ENCODE assay signal across 8 cellular contexts in genomic region chr1:239429163-239429562, GRCh38. TPM values are rescaled to one million over a fixed set of nuclear protein-coding genes. Genes with fewer than 3 reads are reported as not detected.
"Had no signal": no experiment of that assay in that cellular context is flagged by ENCODE, and none has a peak within 500 bp of the region (broad histone marks: within the 10 kb centered on the region; RNA-seq: fewer than 3 reads in every experiment).

No MANE protein-coding gene starts in this region.

- DNase-seq: H9, HCEC 1CT, IMR-90, KBM-7 had no signal

- ATAC-seq: GM23338 had no signal

- H3K4me3 ChIP-seq: GM23338 had no signal

- H2AFZ ChIP-seq: GM23338 had no signal

- FAIRE-seq: H1, H54, HTR-8/SVneo had no signal

- H3K4me2 ChIP-seq: GM23338 had no signal

RNA-seq across cellular contexts. Expression of gene CHRM3, which starts 42.8 kb away (rescaled TPM):
- total RNA-seq: IMR-90 had no signal
- polyA plus RNA-seq: IMR-90 had no signal
